22 cellular contexts compared by ENCODE assay signal in the genomic region with DNA sequence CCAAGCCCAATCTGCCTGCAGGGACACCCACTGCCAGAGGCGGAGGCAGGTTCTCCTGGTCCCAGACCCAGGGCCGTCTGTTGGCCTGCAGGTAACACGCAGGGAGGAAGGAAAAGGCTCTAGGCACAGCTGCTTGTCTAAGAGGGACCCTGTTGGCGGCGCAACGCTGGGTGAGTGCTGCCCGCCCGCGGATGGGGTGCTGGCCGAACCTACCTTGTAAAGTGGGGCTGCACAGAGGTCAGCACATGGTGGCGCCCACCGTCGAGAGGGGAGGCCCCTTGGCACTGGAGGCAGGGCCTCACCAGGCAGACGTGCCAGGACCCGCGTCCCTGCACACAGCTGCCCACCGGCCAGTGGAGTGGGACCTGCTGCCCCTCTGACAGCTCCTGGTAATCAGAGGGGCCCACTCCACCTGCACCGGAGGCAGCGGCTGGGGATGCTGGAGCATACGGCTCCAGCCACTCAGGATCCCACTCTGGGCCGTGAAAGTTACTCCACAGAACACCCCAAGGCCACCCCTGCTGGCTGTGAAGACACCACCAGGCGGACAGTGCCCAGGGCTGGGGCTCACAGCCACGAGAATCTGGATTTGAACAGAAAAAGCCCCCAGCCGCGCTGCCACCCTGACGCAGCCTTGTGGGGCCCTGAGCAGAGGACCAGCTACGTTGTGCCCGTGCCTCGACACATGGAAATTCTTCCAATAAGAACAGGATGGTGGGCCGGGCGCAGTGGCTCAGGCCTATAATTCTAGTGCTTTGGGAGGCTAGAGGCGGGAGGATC. TPM values are rescaled to one million over a fixed set of nuclear protein-coding genes. Genes with fewer than 3 reads are reported as not detected.
DNase-seq lines count a peak whose midpoint lies in the region; ATAC-seq, FAIRE-seq and TF ChIP-seq lines count a peak whose summit lies in the region.
"Had no signal": no experiment of that assay in that cellular context is flagged by ENCODE, and none has a peak within 500 bp of the region (broad histone marks: within the 10 kb centered on the region; RNA-seq: fewer than 3 reads in every experiment).

No MANE protein-coding gene starts in this region.

- TF ChIP-seq CTCF in left ventricle myocardium inferior (IDR thresholded peaks at IDR 0.05; ENCODE audit: borderline replicate concordance) = no peak
- TF ChIP-seq CTCF in H1 (IDR thresholded peaks at IDR 0.05; ENCODE audit: control extremely low read depth in 1 of 3, insufficient read depth in 1 of 3, low read depth in 1 of 3, low read length in 3 of 3) = 0 out of 4 replicates have a peak, but pooled peaks of 1 of the 3 experiments have one; percentile 6
- TF ChIP-seq CTCF in HepG2 (CRISPR knock-in tag; IDR thresholded peaks at IDR 0.05) = no peak

- no peak overlapping the region for H3K14ac ChIP-seq in H1 (ENCODE audit: insufficient read length)

- H2BK15ac ChIP-seq in H1 (ENCODE audit: low read length) = no peak overlapping the region

- H3K23me2 ChIP-seq in H1 (ENCODE audit: low read depth, low read length) = no peaks in the 10 kb centered on the region

- no peak for TF ChIP-seq POLR2A in H1 (IDR thresholded peaks at IDR 0.05; ENCODE audit: control extremely low read depth in 1 of 2, low read depth in 2 of 2, low read length in 2 of 2)
- TF ChIP-seq POLR2A in HepG2 (IDR thresholded peaks at IDR 0.05; ENCODE audit: insufficient read depth in 1 of 2, low read depth in 2 of 2, low read length in 2 of 2) = no peak

- H3K27me3 ChIP-seq in left ventricle myocardium inferior (ENCODE audit: low read depth) = peaks cover 40% of the 10 kb centered on the region
- peaks cover 0 to 2% (median 0%) of the 10 kb centered on the region in 4 experiments; a peak in 1 of 7 replicates for H3K27me3 ChIP-seq in H1 (replicated peaks in 1 of 4; ENCODE audit: control insufficient read depth in 3 of 4, extremely low read depth in 1 of 4, insufficient read depth in 3 of 4, low read length in 3 of 4)
- H3K27me3 ChIP-seq in HepG2 (ENCODE audit: control insufficient read depth in 1 of 2, insufficient read depth in 2 of 2, low read length in 2 of 2) = peaks cover 0 to 15% of the 10 kb centered on the region in 2 experiments; a peak in 1 of 5 replicates

- DNase-seq in left ventricle myocardium superior (peak; percentile 24), left ventricle myocardium inferior (no peak), H1 (ENCODE audit: low read depth in 1 of 2, low spot score in 2 of 2) (no peak), HepG2 (ENCODE audit: low spot score) (no peak), mucosa of gallbladder (ENCODE audit: low spot score) (no peak)
- no peak for DNase-seq in activated T-cell treated with anti-CD3 and anti-CD28 coated beads, Interleukin-2, amount 50 U/mL, for 1 hour
- DNase-seq: EL, GF-D8, H9, HFFc6, KBM-7, MM.1S, NCI-H1048, NCI-H1417 treated with DMSO at 0.1 percent for 48 hours, NCI-H187, NCI-H446 treated with DMSO at 0.1 percent for 48 hours, NCI-H526 treated with DMSO at 0.1 percent for 48 hours, SHP77 had no signal

- H3K4me2 ChIP-seq in H1 (ENCODE audit: insufficient read depth in 1 of 2, low read depth in 2 of 2, low read length in 2 of 2) (no peak overlapping the region), HepG2 (ENCODE audit: low read depth, low read length) (no peak overlapping the region)

- no peak overlapping the region for H3K23ac ChIP-seq in H1 (ENCODE audit: insufficient read length)

- no peak overlapping the region for H3K9ac ChIP-seq in H1 (replicated peaks in 1 of 4; ENCODE audit: extremely low read depth in 1 of 4, low read depth in 3 of 4, low read length in 3 of 4)
- no peak overlapping the region for H3K9ac ChIP-seq in HepG2 (ENCODE audit: insufficient read depth, low read depth, low read length)

- no peak overlapping the region for H4K5ac ChIP-seq in H1 (ENCODE audit: insufficient read length, low read depth, low read length)

- FAIRE-seq in H1 (lab: Jason Lieb, UNC) (no peak), HepG2 (lab: Jason Lieb, UNC) (no peak)
- FAIRE-seq: A204.1, GM19239 had no signal

- BruUV-seq in HepG2 (replicated peaks; lab: Mats Ljungman, UMichigan) = no TSS peak

- H3K27ac ChIP-seq in left ventricle myocardium inferior (replicated peaks) (no peak overlapping the region), H1 (ENCODE audit: low read depth, low read length) (no peak overlapping the region), HepG2 (ENCODE audit: extremely low read length, insufficient read depth, low read length) (no peak overlapping the region)

- H3K9me3 ChIP-seq in left ventricle myocardium inferior (replicated peaks) (peaks cover 9% of the 10 kb centered on the region), H1 (ENCODE audit: insufficient read depth in 2 of 2, low read depth in 1 of 2, low read length in 1 of 2) (no peaks in the 10 kb centered on the region), HepG2 (ENCODE audit: low read length) (no peaks in the 10 kb centered on the region)

- ATAC-seq in left ventricle myocardium superior (no peak), HepG2 (no peak; the same call in 2 of the 3 replicates), GM21360 (IDR thresholded peaks at IDR 0.05; ENCODE audit: unreplicated experiment) (no peak)

- H2AK5ac ChIP-seq in H1 (ENCODE audit: low read depth, low read length) = no peak overlapping the region

- no peaks in the 10 kb centered on the region for H3K79me2 ChIP-seq in H1 (ENCODE audit: control insufficient read depth in 1 of 2, insufficient read depth in 2 of 2, low read length in 2 of 2)
- no peaks in the 10 kb centered on the region for H3K79me2 ChIP-seq in HepG2 (ENCODE audit: insufficient read depth, low read length)

- CTCF ChIA-PET in H1 (lab: Charles Lee; ENCODE audit: partially characterized antibody) = interaction anchor here (0.6 to 2.5 kb wide), 13 partner anchors 8 to 129 kb away, joined by 3 to 8 read pairs (median 4); no protein-coding TSS in a partner anchor
- CTCF ChIA-PET in HepG2 (lab: Yijun Ruan, JAX; ENCODE audit: low intra/inter-chr PET ratio, low total read pairs) = no interaction called here

- no peak overlapping the region for H3K18ac ChIP-seq in H1 (ENCODE audit: extremely low read depth, low read length)

- H3K4me1 ChIP-seq in left ventricle myocardium inferior (no peaks in the 10 kb centered on the region), H1 (replicated peaks in 1 of 4; ENCODE audit: control insufficient read depth in 3 of 4, insufficient read depth in 4 of 4, low read length in 3 of 4) (peaks cover 0 to 9% (median 0%) of the 10 kb centered on the region in 4 experiments; a peak in 2 of 7 replicates), HepG2 (ENCODE audit: insufficient read depth, low read length) (peaks cover 19% of the 10 kb centered on the region)

- H4K91ac ChIP-seq in H1 (replicated peaks; ENCODE audit: insufficient read length, low read length) = no peak overlapping the region

- H2AFZ ChIP-seq in H1 (ENCODE audit: low read length) = no peak overlapping the region
- H2AFZ ChIP-seq in HepG2 (ENCODE audit: low read length) = no peak overlapping the region

- no peak overlapping the region for H2BK12ac ChIP-seq in H1 (ENCODE audit: low read depth, low read length)

- no peak overlapping the region for H3K56ac ChIP-seq in H1 (replicated peaks; ENCODE audit: insufficient read length, low read depth, low read length)

- no peak overlapping the region for H2BK20ac ChIP-seq in H1 (ENCODE audit: low read length)

- no peak overlapping the region for H3K4ac ChIP-seq in H1 (replicated peaks; ENCODE audit: insufficient read length, low read depth, low read length)

- H2BK5ac ChIP-seq in H1 (ENCODE audit: low read depth, low read length) = no peak overlapping the region

- H4K8ac ChIP-seq in H1 (ENCODE audit: extremely low read depth, insufficient read depth, low read length) = 0 out of 2 replicates have a peak overlapping the region, but pooled peaks have one; percentile 68

- no peak overlapping the region for H3K4me3 ChIP-seq in left ventricle myocardium inferior
- no peak overlapping the region for H3K4me3 ChIP-seq in H1 (ENCODE audit: extremely low read depth in 1 of 4, insufficient read depth in 2 of 4, low read depth in 3 of 4, low read length in 4 of 4)
- H3K4me3 ChIP-seq in HepG2 (replicated peaks in 1 of 3; ENCODE audit: insufficient read depth in 1 of 3, low read depth in 2 of 3, low read length in 3 of 3) = no peak overlapping the region

- H3K79me1 ChIP-seq in H1 (ENCODE audit: low read depth, low read length) = no peaks in the 10 kb centered on the region

- POLR2A ChIA-PET in H1 (lab: Charles Lee; ENCODE audit: partially characterized antibody) (no interaction called here), HepG2 (lab: Yijun Ruan, JAX) (no interaction called here)

- H4K20me1 ChIP-seq in H1 (replicated peaks in 1 of 2; ENCODE audit: control insufficient read depth in 1 of 2, insufficient read depth in 2 of 2, low read length in 2 of 2) = peaks cover 0 to 5% of the 10 kb centered on the region in 2 experiments
- H4K20me1 ChIP-seq in HepG2 (ENCODE audit: insufficient read depth, low read length) = no peaks in the 10 kb centered on the region

- peaks cover 1% of the 10 kb centered on the region for H3K36me3 ChIP-seq in left ventricle myocardium inferior
- no peaks in the 10 kb centered on the region for H3K36me3 ChIP-seq in H1 (ENCODE audit: control insufficient read depth in 2 of 4, insufficient read depth in 4 of 4, low read length in 3 of 4)
- H3K36me3 ChIP-seq in HepG2 (replicated peaks in 1 of 2; ENCODE audit: control insufficient read depth in 1 of 2, insufficient read depth in 2 of 2, low read length in 2 of 2) = no peaks in the 10 kb centered on the region

- in situ Hi-C loops in HepG2 (cut with HindIII; ENCODE audit: extremely low pct_ligation_motif_present, low pct_unique_long_range_greater_than_20kb) = no loop called here

- 94% methylated on average over 30 of the region's 32 CpGs; no CpG with 5 or more reads in 1 of the 2 experiments for WGBS in H1 (ENCODE audit: extremely low coverage in 1 of 2, insufficient coverage in 1 of 2, insufficient read length in 1 of 2, insufficient replicate concordance in 2 of 2, low coverage in 1 of 2, low lambda C conversion rate in 2 of 2, missing lambda C conversion rate in 1 of 2), 2 experiments
- 80% methylated on average over 14 of the region's 32 CpGs for WGBS in HepG2 (ENCODE audit: low lambda C conversion rate)

- TF ChIP-seq RAD21 in H1 (IDR thresholded peaks at IDR 0.05 in 1 of 2, conservative IDR thresholded peaks at IDR 0.05 in 1 of 2; ENCODE audit: low read depth in 2 of 2, low read length in 2 of 2) (no peak), HepG2 (CRISPR knock-in tag; IDR thresholded peaks at IDR 0.05) (no peak)

- intact Hi-C loops in left ventricle myocardium superior (cut with micrococcal nuclease) (no loop called here), left ventricle myocardium inferior (cut with micrococcal nuclease) (no loop called here), HepG2 (cut with micrococcal nuclease; ENCODE audit: unreplicated experiment) (loop anchor here (5.0 kb wide), 1 partner anchor 52 kb away; no protein-coding TSS in a partner anchor)

- no peak overlapping the region for H2BK120ac ChIP-seq in H1 (replicated peaks; ENCODE audit: low read depth, low read length)

- no peak for TF ChIP-seq EP300 in H1 (IDR thresholded peaks at IDR 0.05; ENCODE audit: borderline replicate concordance in 1 of 2, low read depth in 2 of 2, low read length in 2 of 2)
- TF ChIP-seq EP300 in HepG2 (IDR thresholded peaks at IDR 0.05; ENCODE audit: low read depth in 2 of 2, low read length in 2 of 2) = no peak
- TF ChIP-seq EP300 in HepG2 (CRISPR knock-in tag; IDR thresholded peaks at IDR 0.05; ENCODE audit: borderline replicate concordance) = no peak

RNA-seq across cellular contexts. Expression of a gene that starts 24.0 kb away (rescaled TPM):
- total RNA-seq in left ventricle myocardium superior (3.6 TPM), left ventricle myocardium inferior (8.0 TPM), HepG2 (2016; rRNA removed; fragmentation: Illumina TruSeq; extraction: Trizol) (not detected in 2 replicates), mucosa of gallbladder (3.9 TPM)
- 0.28 and 0.38 TPM in 2 replicates for total RNA-seq in H1 (2021; fragmentation: NEBNext Ultra II Directional; extraction: Animal tissue kit (Norgen Biotek cat#: 25700))
- polyA plus RNA-seq in H1 (2011; rRNA removed) (not detected in 2 replicates), HepG2 (2011; rRNA removed) (not detected in 2 replicates)
- not detected for polyA plus RNA-seq in H1 (2011; cell fraction: cytosol; rRNA removed)
- polyA plus RNA-seq in H1 (2011; cell fraction: nucleus; rRNA removed) = not detected
- polyA plus RNA-seq in H1 (2012, experiment 1 of 2) = not detected in 4 replicates
- polyA plus RNA-seq in H1 (2012, experiment 2 of 2) = 0.10 TPM
- polyA plus RNA-seq in H1 (2013, experiment 1 of 2) = 0.14 TPM
- 0.09 TPM for polyA plus RNA-seq in H1 (2013, experiment 2 of 2)
- polyA minus RNA-seq in H1 (2011; rRNA and poly(A)+ RNA removed) = not detected in 2 replicates
- polyA minus RNA-seq in H1 (2011; cell fraction: cytosol; rRNA and poly(A)+ RNA removed) = not detected
- not detected for polyA minus RNA-seq in H1 (2011; cell fraction: nucleus; rRNA and poly(A)+ RNA removed)
- total RNA-seq in HepG2 (2016; cell fraction: cytosol; rRNA removed; fragmentation: Illumina TruSeq; extraction: Trizol; ENCODE audit: low read depth) = not detected in 2 replicates
- total RNA-seq in HepG2 (2016; cell fraction: insoluble cytoplasmic fraction; rRNA removed; fragmentation: Illumina TruSeq; extraction: Trizol) = not detected in 2 replicates
- total RNA-seq in HepG2 (2016; cell fraction: membrane; rRNA removed; fragmentation: Illumina TruSeq; extraction: Trizol) = not detected in 2 replicates
- total RNA-seq in HepG2 (2016; cell fraction: nucleus; rRNA removed; fragmentation: Illumina TruSeq; extraction: Trizol) = not detected in 2 replicates
- polyA plus RNA-seq in HepG2 (2011; cell fraction: cytosol; rRNA removed) = 0.03 TPM in 1 of 2 replicates, not detected in the other
- polyA plus RNA-seq in HepG2 (2011; cell fraction: nucleus; rRNA removed) = 0.23 TPM in 1 of 2 replicates, not detected in the other
- not detected in 2 replicates for polyA plus RNA-seq in HepG2 (2012)
- not detected in 2 replicates for polyA plus RNA-seq in HepG2 (2016; cell fraction: cytosol; fragmentation: Illumina TruSeq; extraction: Trizol; ENCODE audit: low read depth)
- not detected in 2 replicates for polyA plus RNA-seq in HepG2 (2016; cell fraction: insoluble cytoplasmic fraction; fragmentation: Illumina TruSeq; extraction: Trizol; ENCODE audit: low read depth)
- polyA plus RNA-seq in HepG2 (2016; cell fraction: membrane; fragmentation: Illumina TruSeq; extraction: Trizol; ENCODE audit: low read depth) = 0.08 TPM in 1 of 2 replicates, not detected in the other
- polyA plus RNA-seq in HepG2 (2016; cell fraction: nucleus; fragmentation: Illumina TruSeq; extraction: Trizol; ENCODE audit: insufficient read depth, low read depth) = not detected in 2 replicates
- polyA minus RNA-seq in HepG2 (2011; rRNA and poly(A)+ RNA removed; ENCODE audit: low replicate concordance) = not detected in 2 replicates
- not detected in 2 replicates for polyA minus RNA-seq in HepG2 (2011; cell fraction: cytosol; rRNA and poly(A)+ RNA removed)
- polyA minus RNA-seq in HepG2 (2011; cell fraction: nucleus; rRNA and poly(A)+ RNA removed) = not detected in 2 replicates
- polyA plus RNA-seq: CD14-positive monocyte had no signal
